ENCODE assay signal across 16 cellular contexts in the genomic region with DNA sequence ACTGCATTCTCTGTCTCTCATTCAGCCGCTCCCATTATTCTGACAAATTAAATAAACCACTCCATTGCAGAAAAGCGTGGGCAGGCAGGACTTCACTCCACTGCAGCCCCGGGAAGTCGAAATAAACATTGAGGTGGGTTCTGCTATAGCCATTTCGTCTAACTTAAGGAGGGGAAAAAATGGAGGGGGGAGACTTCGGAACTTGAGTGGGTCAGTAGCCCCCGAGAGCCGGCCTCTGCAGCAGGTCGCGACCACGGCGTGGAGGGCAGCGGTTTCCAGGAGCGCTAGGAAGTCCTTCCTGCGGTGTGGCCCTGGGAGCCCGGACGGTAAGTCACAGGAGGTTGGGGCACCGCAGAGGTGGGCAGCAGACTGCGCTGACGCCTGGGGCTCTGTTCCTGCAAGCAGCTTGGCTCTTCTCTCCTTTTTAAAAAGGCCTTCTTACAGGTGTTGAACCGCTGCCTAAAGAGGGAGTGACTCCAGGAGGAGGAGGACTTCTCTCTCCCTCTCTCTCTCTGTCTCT.
"Had no signal": no experiment of that assay in that cellular context is flagged by ENCODE, and none has a peak within 500 bp of the region (broad histone marks: within the 10 kb centered on the region; RNA-seq: fewer than 3 reads in every experiment).

No MANE protein-coding gene starts in this region.

- H3K4me3 ChIP-seq: gastrocnemius medialis, heart right ventricle, right atrium auricular region, smooth muscle cell, tibial nerve had no signal

- H3K9me3 ChIP-seq: gastrocnemius medialis, right atrium auricular region, tibial nerve had no signal

- H3K4me3 Mint-ChIP-seq: activated B cell treated with CpG ODN at 0.5 μM for 24 hours; activated CD4-positive, alpha-beta T cell treated with anti-CD3 and anti-CD28 coated beads, Interleukin-2, amount 10 ng/mL, durations not matched to agents 24 days and 14 days; stimulated activated effector memory CD8-positive, alpha-beta T cell treated with anti-CD3 and anti-CD28 coated beads, Interleukin-12 subunit alpha, Interleukin-12 subunit beta, amount 100 ng/mL, for 72 hours; T-helper 1 cell treated with Interleukin-12 subunit alpha and Interleukin-12 subunit beta and Interleukin-4 antibody, amounts not matched to agents 30 μg/mL and 1 μg/mL, for 36 hours had no signal

- H3K36me3 Mint-ChIP-seq: stimulated activated effector memory CD8-positive, alpha-beta T cell treated with anti-CD3 and anti-CD28 coated beads, Interleukin-12 subunit alpha, Interleukin-12 subunit beta, amount 100 ng/mL, for 72 hours had no signal

- H3K4me1 Mint-ChIP-seq: activated B cell treated with CpG ODN at 0.5 μM for 24 hours; activated CD4-positive, alpha-beta T cell treated with anti-CD3 and anti-CD28 coated beads, Interleukin-2, amount 10 ng/mL, durations not matched to agents 24 days and 14 days had no signal

- H3K4me2 ChIP-seq: smooth muscle cell had no signal

- DNase-seq: activated B cell treated with CpG ODN at 0.5 μM for 24 hours; activated CD4-positive, alpha-beta T cell treated with anti-CD3 and anti-CD28 coated beads, Interleukin-2, amount 10 ng/mL, durations not matched to agents 24 days and 14 days; activated naive CD4-positive, alpha-beta T cell treated with Interleukin-2 at 50 U/mL for 16 hours; central memory CD4-positive, alpha-beta T cell; cortex of kidney; effector CD8-positive, alpha-beta T cell; gastrocnemius medialis; heart right ventricle; left ventricle myocardium superior; mesenchymal stem cell had no signal

- H3K27ac ChIP-seq: gastrocnemius medialis, heart right ventricle, neutrophil, right atrium auricular region, tibial nerve had no signal

- H3K36me3 ChIP-seq: gastrocnemius medialis, heart right ventricle, neutrophil, right atrium auricular region, tibial nerve had no signal

- H3K27me3 ChIP-seq: right atrium auricular region, tibial nerve had no signal

- ATAC-seq: gastrocnemius medialis; left ventricle myocardium superior; stimulated activated effector memory CD8-positive, alpha-beta T cell treated with anti-CD3 and anti-CD28 coated beads, Interleukin-12 subunit alpha, Interleukin-12 subunit beta, amount 100 ng/mL, for 72 hours had no signal

- H3K27ac Mint-ChIP-seq: activated B cell treated with CpG ODN at 0.5 μM for 24 hours; activated CD4-positive, alpha-beta T cell treated with anti-CD3 and anti-CD28 coated beads, Interleukin-2, amount 10 ng/mL, durations not matched to agents 24 days and 14 days; stimulated activated effector memory CD8-positive, alpha-beta T cell treated with anti-CD3 and anti-CD28 coated beads, Interleukin-12 subunit alpha, Interleukin-12 subunit beta, amount 100 ng/mL, for 72 hours; T-helper 1 cell treated with Interleukin-12 subunit alpha and Interleukin-12 subunit beta and Interleukin-4 antibody, amounts not matched to agents 30 μg/mL and 1 μg/mL, for 36 hours had no signal
